In genomic region chr2:136188086-136188485, GRCh38 we compare ENCODE assay signal across 26 cellular contexts.
"Had no signal": no experiment of that assay in that cellular context is flagged by ENCODE, and none has a peak within 500 bp of the region (broad histone marks: within the 10 kb centered on the region; RNA-seq: fewer than 3 reads in every experiment).

No MANE protein-coding gene starts in this region.

- H3K36me3 ChIP-seq: heart right ventricle, left lung, lower lobe of right lung, pancreas, prostate gland, tibial nerve, uterus had no signal

- H2AFZ ChIP-seq: hepatocyte had no signal

- H3K4me3 ChIP-seq: heart right ventricle, hepatocyte, left lung, lower lobe of right lung, pancreas, prostate gland, skin epidermis, tibial nerve, uterus had no signal

- H3K27me3 ChIP-seq: heart right ventricle, hepatocyte, left lung, pancreas, tibial nerve, uterus had no signal

- DNase-seq: heart right ventricle; kidney glomerular epithelial cell; left cardiac atrium; left lung; lower lobe of right lung; mammary epithelial cell; mesenchymal stem cell; naive thymus-derived CD8-positive, alpha-beta T cell; nucleus accumbens; pancreas; posterior cingulate gyrus; retina; right cardiac atrium; stimulated activated CD4-positive, alpha-beta T cell treated with anti-CD3 and anti-CD28 coated beads, Interleukin-12 subunit alpha, Interleukin-12 subunit beta, amount 100 ng/mL, for 4 hours; stimulated activated CD4-positive, alpha-beta T cell treated with anti-CD3 and anti-CD28 coated beads, Interleukin-15, amount 100 ng/mL, for 24 hours; stimulated activated CD4-positive, alpha-beta T cell treated with anti-CD3 and anti-CD28 coated beads, Interleukin-2, amount 100 ng/mL, for 24 hours; stimulated activated CD4-positive, alpha-beta T cell treated with anti-CD3 and anti-CD28 coated beads, Interleukin-4, amount 100 ng/mL, for 1 hour; stimulated activated naive CD4-positive, alpha-beta T cell treated with Interleukin-2 at 50 U/mL for 16 hours; stimulated activated naive CD8-positive, alpha-beta T cell treated with anti-CD3 and anti-CD28 coated beads, Interleukin-15, amount 100 ng/mL, for 72 hours; substantia nigra; uterus had no signal

- H3K4me2 ChIP-seq: hepatocyte had no signal

- ATAC-seq: heart right ventricle; left cardiac atrium; left lung; lower lobe of right lung; naive thymus-derived CD8-positive, alpha-beta T cell; pancreas; right cardiac atrium; sciatic nerve; stimulated activated naive CD8-positive, alpha-beta T cell treated with anti-CD3 and anti-CD28 coated beads, Interleukin-15, amount 100 ng/mL, for 72 hours had no signal

- H3K27ac ChIP-seq: heart right ventricle, hepatocyte, left lung, lower lobe of right lung, pancreas, prostate gland, skin epidermis, tibial nerve, uterus had no signal

- H3K4me1 ChIP-seq: heart right ventricle, left lung, lower lobe of right lung, pancreas, prostate gland, tibial nerve, uterus had no signal

- H3K9me3 ChIP-seq: left lung, lower lobe of right lung, pancreas, prostate gland, tibial nerve, uterus had no signal
